ENCODE assay signal across 17 cellular contexts in genomic region chr1:223829678-223830077, GRCh38.
"Had no signal": no experiment of that assay in that cellular context is flagged by ENCODE, and none has a peak within 500 bp of the region (broad histone marks: within the 10 kb centered on the region; RNA-seq: fewer than 3 reads in every experiment).

No MANE protein-coding gene starts in this region.

- H3K27me3 Mint-ChIP-seq: activated B cell treated with CpG ODN at 0.5 μM for 24 hours; activated T-helper 17 cell treated with anti-CD3 and anti-CD28 coated beads, Interleukin-2, amount 50 U/mL, for 72 hours; naive thymus-derived CD4-positive, alpha-beta T cell; progenitor cell of endocrine pancreas; stimulated activated memory B cell treated with anti-CD40 and anti-IgM and Interleukin-4, amounts not matched to agents 10 μg/mL and 1 μg/mL and 100 μg/mL, for 72 hours had no signal

- ATAC-seq: activated T-helper 17 cell treated with anti-CD3 and anti-CD28 coated beads, Interleukin-2, amount 50 U/mL, for 72 hours; heart left ventricle; naive thymus-derived CD4-positive, alpha-beta T cell; stimulated activated memory B cell treated with anti-CD40 and anti-IgM and Interleukin-4, amounts not matched to agents 10 μg/mL and 1 μg/mL and 100 μg/mL, for 72 hours had no signal

- H3K27ac ChIP-seq: heart left ventricle, sigmoid colon, uterus had no signal

- H3K27ac Mint-ChIP-seq: activated B cell treated with CpG ODN at 0.5 μM for 24 hours; activated T-helper 17 cell treated with anti-CD3 and anti-CD28 coated beads, Interleukin-2, amount 50 U/mL, for 72 hours; progenitor cell of endocrine pancreas; stimulated activated memory B cell treated with anti-CD40 and anti-IgM and Interleukin-4, amounts not matched to agents 10 μg/mL and 1 μg/mL and 100 μg/mL, for 72 hours; T-helper 1 cell treated with Interleukin-12 subunit alpha and Interleukin-12 subunit beta and Interleukin-4 antibody, amounts not matched to agents 30 μg/mL and 1 μg/mL, for 36 hours had no signal

- DNase-seq: activated B cell treated with CpG ODN at 0.5 μM for 24 hours; activated CD4-positive, alpha-beta T cell treated with anti-CD3 and anti-CD28 coated beads, Interleukin-2, amount 50 U/mL, for 1 hour; cerebellar nuclear complex; effector CD4-positive, alpha-beta T cell; heart left ventricle; naive thymus-derived CD4-positive, alpha-beta T cell; retina; sigmoid colon; stimulated activated CD4-positive, alpha-beta T cell treated with anti-CD3 and anti-CD28 coated beads, Interleukin-15, amount 100 ng/mL, for 24 hours; trophoblast cell; uterus had no signal

- H3K9me3 Mint-ChIP-seq: activated T-helper 17 cell treated with anti-CD3 and anti-CD28 coated beads, Interleukin-2, amount 50 U/mL, for 72 hours; naive thymus-derived CD4-positive, alpha-beta T cell; stimulated activated memory B cell treated with anti-CD40 and anti-IgM and Interleukin-4, amounts not matched to agents 10 μg/mL and 1 μg/mL and 100 μg/mL, for 72 hours; T-helper 1 cell treated with Interleukin-12 subunit alpha and Interleukin-12 subunit beta and Interleukin-4 antibody, amounts not matched to agents 30 μg/mL and 1 μg/mL, for 36 hours had no signal

- H3K36me3 ChIP-seq: heart left ventricle, sigmoid colon, uterus had no signal

- H3K27me3 ChIP-seq: heart left ventricle, sigmoid colon, uterus had no signal

- H3K9me3 ChIP-seq: heart left ventricle, sigmoid colon, uterus had no signal

- H3K4me3 Mint-ChIP-seq: activated B cell treated with CpG ODN at 0.5 μM for 24 hours; activated T-helper 17 cell treated with anti-CD3 and anti-CD28 coated beads, Interleukin-2, amount 50 U/mL, for 72 hours; stimulated activated memory B cell treated with anti-CD40 and anti-IgM and Interleukin-4, amounts not matched to agents 10 μg/mL and 1 μg/mL and 100 μg/mL, for 72 hours; T-helper 1 cell treated with Interleukin-12 subunit alpha and Interleukin-12 subunit beta and Interleukin-4 antibody, amounts not matched to agents 30 μg/mL and 1 μg/mL, for 36 hours had no signal

- H3K4me3 ChIP-seq: heart left ventricle, lung, sigmoid colon, smooth muscle cell, uterus had no signal
